In the genomic region with DNA sequence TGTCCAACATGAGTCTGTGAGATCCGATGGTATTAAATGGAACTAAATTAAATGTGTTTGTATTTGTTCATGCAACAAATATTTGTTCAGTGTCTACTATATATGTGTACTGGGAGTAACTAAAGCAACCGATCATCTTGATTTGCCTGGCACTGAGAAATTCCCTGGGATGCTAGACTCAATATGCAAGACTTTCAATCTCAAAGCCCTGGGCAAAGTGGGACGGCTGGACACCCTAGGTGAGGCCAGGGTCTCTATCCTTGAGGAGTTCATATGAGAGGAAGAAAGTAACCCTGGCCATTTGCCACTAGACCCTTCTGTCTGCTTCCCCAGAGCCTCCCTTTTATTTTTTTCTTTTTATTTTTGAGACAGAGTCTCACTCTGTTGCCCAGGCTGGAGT, we compare ENCODE assay signal across 17 cellular contexts.
"Had no signal": no experiment of that assay in that cellular context is flagged by ENCODE, and none has a peak within 500 bp of the region (broad histone marks: within the 10 kb centered on the region; RNA-seq: fewer than 3 reads in every experiment).

No MANE protein-coding gene starts in this region.

- H3K27me3 Mint-ChIP-seq: activated CD4-positive, alpha-beta T cell treated with anti-CD3 and anti-CD28 coated beads for 36 hours had no signal

- H3K27ac Mint-ChIP-seq: activated CD4-positive, alpha-beta T cell treated with anti-CD3 and anti-CD28 coated beads for 36 hours; activated CD8-positive, alpha-beta T cell treated with anti-CD3 and anti-CD28 coated beads, Interleukin-2, amount 10 ng/mL, durations not matched to agents 7 days and 5 days; activated naive CD4-positive, alpha-beta T cell treated with anti-CD3 and anti-CD28 coated beads, Interleukin-2, amount 10 ng/mL, durations not matched to agents 7 days and 5 days; nephron had no signal

- ATAC-seq: activated CD4-positive, alpha-beta T cell treated with anti-CD3 and anti-CD28 coated beads for 36 hours; activated CD8-positive, alpha-beta T cell treated with anti-CD3 and anti-CD28 coated beads, Interleukin-2, amount 10 ng/mL, durations not matched to agents 7 days and 5 days; pancreas; stimulated activated naive CD8-positive, alpha-beta T cell treated with anti-CD3 and anti-CD28 coated beads, Interleukin-15, Interleukin-2, amounts not matched to agents 100 U/mL and 50 U/mL, for 24 hours had no signal

- H3K4me1 Mint-ChIP-seq: activated CD4-positive, alpha-beta T cell treated with anti-CD3 and anti-CD28 coated beads for 36 hours; activated naive CD4-positive, alpha-beta T cell treated with anti-CD3 and anti-CD28 coated beads, Interleukin-2, amount 10 ng/mL, durations not matched to agents 7 days and 5 days; nephron had no signal

- H3K36me3 Mint-ChIP-seq: activated naive CD4-positive, alpha-beta T cell treated with anti-CD3 and anti-CD28 coated beads, Interleukin-2, amount 10 ng/mL, durations not matched to agents 7 days and 5 days had no signal

- DNase-seq: activated CD4-positive, alpha-beta T cell treated with anti-CD3 and anti-CD28 coated beads for 36 hours; activated CD4-positive, CD25-positive, alpha-beta regulatory T cell; activated CD8-positive, alpha-beta T cell treated with anti-CD3 and anti-CD28 coated beads, Interleukin-2, amount 10 ng/mL, durations not matched to agents 7 days and 5 days; activated gamma-delta T cell; activated naive CD4-positive, alpha-beta T cell treated with anti-CD3 and anti-CD28 coated beads, Interleukin-2, amount 10 ng/mL, durations not matched to agents 7 days and 5 days; amniotic stem cell; dermis blood vessel endothelial cell; effector CD4-positive, alpha-beta T cell; hypothalamus; mesenchymal stem cell; stimulated activated CD4-positive, alpha-beta T cell treated with anti-CD3 and anti-CD28 coated beads, Interleukin-2, amount 100 ng/mL, for 48 hours; stimulated activated naive CD8-positive, alpha-beta T cell treated with anti-CD3 and anti-CD28 coated beads, Interleukin-15, Interleukin-2, amounts not matched to agents 100 U/mL and 50 U/mL, for 24 hours; testis; trophoblast cell had no signal

- H3K9me3 Mint-ChIP-seq: activated naive CD4-positive, alpha-beta T cell treated with anti-CD3 and anti-CD28 coated beads, Interleukin-2, amount 10 ng/mL, durations not matched to agents 7 days and 5 days; central memory CD8-positive, alpha-beta T cell; nephron had no signal

- H3K4me3 Mint-ChIP-seq: activated CD4-positive, alpha-beta T cell treated with anti-CD3 and anti-CD28 coated beads for 36 hours; activated CD8-positive, alpha-beta T cell treated with anti-CD3 and anti-CD28 coated beads, Interleukin-2, amount 10 ng/mL, durations not matched to agents 7 days and 5 days; activated naive CD4-positive, alpha-beta T cell treated with anti-CD3 and anti-CD28 coated beads, Interleukin-2, amount 10 ng/mL, durations not matched to agents 7 days and 5 days; central memory CD8-positive, alpha-beta T cell; nephron had no signal
